In genomic region chr20:34541264-34541901, GRCh38 we compare ENCODE assay signal across 19 cellular contexts. TPM values are rescaled to one million over a fixed set of nuclear protein-coding genes. Genes with fewer than 3 reads are reported as not detected.
DNase-seq lines count a peak whose midpoint lies in the region; ATAC-seq, FAIRE-seq and TF ChIP-seq lines count a peak whose summit lies in the region.
"Had no signal": no experiment of that assay in that cellular context is flagged by ENCODE, and none has a peak within 500 bp of the region (broad histone marks: within the 10 kb centered on the region; RNA-seq: fewer than 3 reads in every experiment).

No MANE protein-coding gene starts in this region.

- H3K27me3 ChIP-seq in CD4-positive, alpha-beta T cell (ENCODE audit: control insufficient read depth, insufficient read depth, low read length) = no peaks in the 10 kb centered on the region
- H3K27me3 ChIP-seq: cardiac muscle cell, heart left ventricle, vagina had no signal

- no peak for DNase-seq in activated CD8-positive, alpha-beta T cell treated with anti-CD3 and anti-CD28 coated beads for 36 hours
- DNase-seq in activated CD8-positive, alpha-beta T cell treated with anti-CD3 and anti-CD28 coated beads, Interleukin-2, amount 10 ng/mL, durations not matched to agents 7 days and 5 days = no peak
- DNase-seq in CD4-positive, alpha-beta T cell = peak in 1 of 10 experiments; percentile 11
- peak; percentile 58 for DNase-seq in activated CD4-positive, alpha-beta memory T cell treated with anti-CD3 and anti-CD28 coated beads for 36 hours
- peak in 1 of 3 experiments; percentile 20 for DNase-seq in effector memory CD8-positive, alpha-beta T cell
- no peak for DNase-seq in RCC 7860 (ENCODE audit: low spot score)
- no peak for DNase-seq in NCI-H774 (lab: John Stamatoyannopoulos, UW)
- DNase-seq: DMS79 treated with DMSO at 0.1 percent for 48 hours; effector CD4-positive, alpha-beta T cell; H9; KG1; mammary epithelial cell; NCI-H524 treated with DMSO at 0.1 percent for 48 hours had no signal

- no peak overlapping the region for H3K4me3 Mint-ChIP-seq in activated CD8-positive, alpha-beta T cell treated with anti-CD3 and anti-CD28 coated beads for 36 hours
- no peak overlapping the region for H3K4me3 Mint-ChIP-seq in activated CD8-positive, alpha-beta T cell treated with anti-CD3 and anti-CD28 coated beads, Interleukin-2, amount 10 ng/mL, durations not matched to agents 7 days and 5 days
- no peak overlapping the region for H3K4me3 Mint-ChIP-seq in CD4-positive, alpha-beta T cell
- H3K4me3 Mint-ChIP-seq in activated CD4-positive, alpha-beta memory T cell treated with anti-CD3 and anti-CD28 coated beads for 36 hours = no peak overlapping the region
- H3K4me3 Mint-ChIP-seq in effector memory CD8-positive, alpha-beta T cell = peak overlapping the region; percentile 53 to 72
- H3K4me3 Mint-ChIP-seq: CD14-positive monocyte, H9 had no signal

- peaks cover 3% of the 10 kb centered on the region for H3K27me3 Mint-ChIP-seq in activated CD8-positive, alpha-beta T cell treated with anti-CD3 and anti-CD28 coated beads for 36 hours
- no peaks in the 10 kb centered on the region for H3K27me3 Mint-ChIP-seq in activated CD8-positive, alpha-beta T cell treated with anti-CD3 and anti-CD28 coated beads, Interleukin-2, amount 10 ng/mL, durations not matched to agents 7 days and 5 days (ENCODE audit: low read depth)
- H3K27me3 Mint-ChIP-seq in CD4-positive, alpha-beta T cell = no peaks in the 10 kb centered on the region
- H3K27me3 Mint-ChIP-seq in activated CD4-positive, alpha-beta memory T cell treated with anti-CD3 and anti-CD28 coated beads for 36 hours = no peaks in the 10 kb centered on the region
- H3K27me3 Mint-ChIP-seq in effector memory CD8-positive, alpha-beta T cell = no peaks in the 10 kb centered on the region

- no peaks in the 10 kb centered on the region for H3K9me3 Mint-ChIP-seq in activated CD8-positive, alpha-beta T cell treated with anti-CD3 and anti-CD28 coated beads for 36 hours
- H3K9me3 Mint-ChIP-seq in activated CD8-positive, alpha-beta T cell treated with anti-CD3 and anti-CD28 coated beads, Interleukin-2, amount 10 ng/mL, durations not matched to agents 7 days and 5 days (ENCODE audit: insufficient read depth) = no peaks in the 10 kb centered on the region
- H3K9me3 Mint-ChIP-seq in CD4-positive, alpha-beta T cell = no peaks in the 10 kb centered on the region
- H3K9me3 Mint-ChIP-seq in activated CD4-positive, alpha-beta memory T cell treated with anti-CD3 and anti-CD28 coated beads for 36 hours = no peaks in the 10 kb centered on the region
- no peaks in the 10 kb centered on the region for H3K9me3 Mint-ChIP-seq in effector memory CD8-positive, alpha-beta T cell

- peaks cover 13% of the 10 kb centered on the region for H3K36me3 Mint-ChIP-seq in activated CD8-positive, alpha-beta T cell treated with anti-CD3 and anti-CD28 coated beads for 36 hours (ENCODE audit: low read depth)
- peaks cover 24% of the 10 kb centered on the region for H3K36me3 Mint-ChIP-seq in activated CD8-positive, alpha-beta T cell treated with anti-CD3 and anti-CD28 coated beads, Interleukin-2, amount 10 ng/mL, durations not matched to agents 7 days and 5 days (ENCODE audit: low read depth)
- peaks cover 44% of the 10 kb centered on the region for H3K36me3 Mint-ChIP-seq in CD4-positive, alpha-beta T cell (ENCODE audit: low read depth)
- peaks cover 15% of the 10 kb centered on the region for H3K36me3 Mint-ChIP-seq in activated CD4-positive, alpha-beta memory T cell treated with anti-CD3 and anti-CD28 coated beads for 36 hours
- H3K36me3 Mint-ChIP-seq in effector memory CD8-positive, alpha-beta T cell (ENCODE audit: insufficient read depth) = peaks cover 44% of the 10 kb centered on the region

- FAIRE-seq in RCC 7860 (lab: Jason Lieb, UNC) = no peak
- FAIRE-seq: A549 had no signal

- intact Hi-C loops in activated CD8-positive, alpha-beta T cell treated with anti-CD3 and anti-CD28 coated beads for 36 hours (cut with micrococcal nuclease) = no loop called here
- intact Hi-C loops in CD4-positive, alpha-beta T cell (cut with DNase I, micrococcal nuclease) = no loop called here
- intact Hi-C loops in activated CD4-positive, alpha-beta memory T cell treated with anti-CD3 and anti-CD28 coated beads for 36 hours (cut with micrococcal nuclease) = no loop called here

- POLR2A ChIA-PET in activated CD8-positive, alpha-beta T cell treated with anti-CD3 and anti-CD28 coated beads for 36 hours (lab: Charles Lee) = interaction anchor here (1.0 kb wide), 1 partner anchor 11 kb away, joined by 4 read pairs; no protein-coding TSS in a partner anchor
- POLR2A ChIA-PET in activated CD8-positive, alpha-beta T cell treated with anti-CD3 and anti-CD28 coated beads, Interleukin-2, amount 10 ng/mL, durations not matched to agents 7 days and 5 days (lab: Charles Lee) = no interaction called here
- POLR2A ChIA-PET in CD4-positive, alpha-beta T cell (lab: Charles Lee) = no interaction called here
- POLR2A ChIA-PET in activated CD4-positive, alpha-beta memory T cell treated with anti-CD3 and anti-CD28 coated beads for 36 hours (lab: Charles Lee) = interaction anchor here (0.9 kb wide), 1 partner anchor 163 kb away, joined by 3 read pairs; the partner anchor contains the start of gene TP53INP2

- peak overlapping the region; percentile 57 for H3K27ac ChIP-seq in CD4-positive, alpha-beta T cell (ENCODE audit: low read depth, low read length)
- H3K27ac ChIP-seq: A549, cardiac muscle cell, vagina had no signal

- CTCF ChIA-PET in activated CD8-positive, alpha-beta T cell treated with anti-CD3 and anti-CD28 coated beads for 36 hours (lab: Charles Lee) = interaction anchor here (0.7 to 4.1 kb wide), 5 partner anchors 8 to 229 kb away, joined by 3 to 17 read pairs (median 8); no protein-coding TSS in a partner anchor
- CTCF ChIA-PET in activated CD8-positive, alpha-beta T cell treated with anti-CD3 and anti-CD28 coated beads, Interleukin-2, amount 10 ng/mL, durations not matched to agents 7 days and 5 days (lab: Charles Lee) = interaction anchor here (0.8 to 5.0 kb wide), 4 partner anchors 164 to 229 kb away, joined by 3 to 77 read pairs (median 6); partner anchors contain the start of gene TP53INP2
- CTCF ChIA-PET in CD4-positive, alpha-beta T cell (lab: Charles Lee) = no interaction called here
- CTCF ChIA-PET in activated CD4-positive, alpha-beta memory T cell treated with anti-CD3 and anti-CD28 coated beads for 36 hours (lab: Charles Lee) = interaction anchor here (1.3 to 10.9 kb wide), 6 partner anchors 9 to 229 kb away, joined by 3 to 138 read pairs (median 14); partner anchors contain the start of gene TP53INP2

- H3K27ac Mint-ChIP-seq in activated CD8-positive, alpha-beta T cell treated with anti-CD3 and anti-CD28 coated beads for 36 hours = peak overlapping the region; percentile 71
- H3K27ac Mint-ChIP-seq in activated CD8-positive, alpha-beta T cell treated with anti-CD3 and anti-CD28 coated beads, Interleukin-2, amount 10 ng/mL, durations not matched to agents 7 days and 5 days = no peak overlapping the region
- peak overlapping the region; percentile 79 for H3K27ac Mint-ChIP-seq in CD4-positive, alpha-beta T cell
- H3K27ac Mint-ChIP-seq in activated CD4-positive, alpha-beta memory T cell treated with anti-CD3 and anti-CD28 coated beads for 36 hours = peak overlapping the region; percentile 91
- peak overlapping the region; percentile 76 to 95 for H3K27ac Mint-ChIP-seq in effector memory CD8-positive, alpha-beta T cell

- ATAC-seq in activated CD8-positive, alpha-beta T cell treated with anti-CD3 and anti-CD28 coated beads for 36 hours = no peak
- ATAC-seq in activated CD8-positive, alpha-beta T cell treated with anti-CD3 and anti-CD28 coated beads, Interleukin-2, amount 10 ng/mL, durations not matched to agents 7 days and 5 days = no peak
- peak; percentile 56 for ATAC-seq in CD4-positive, alpha-beta T cell (ENCODE audit: poor library complexity)
- peak; percentile 80 for ATAC-seq in effector memory CD8-positive, alpha-beta T cell (replicated peaks)
- ATAC-seq in HG03095 (IDR thresholded peaks at IDR 0.05; ENCODE audit: unreplicated experiment) = no peak
- ATAC-seq: A549 had no signal

- H3K4me1 Mint-ChIP-seq in activated CD8-positive, alpha-beta T cell treated with anti-CD3 and anti-CD28 coated beads for 36 hours (ENCODE audit: low read depth) = peaks cover 16% of the 10 kb centered on the region
- peaks cover 11% of the 10 kb centered on the region for H3K4me1 Mint-ChIP-seq in activated CD8-positive, alpha-beta T cell treated with anti-CD3 and anti-CD28 coated beads, Interleukin-2, amount 10 ng/mL, durations not matched to agents 7 days and 5 days (ENCODE audit: low read depth)
- H3K4me1 Mint-ChIP-seq in CD4-positive, alpha-beta T cell (ENCODE audit: low read depth) = peaks cover 40% of the 10 kb centered on the region
- H3K4me1 Mint-ChIP-seq in activated CD4-positive, alpha-beta memory T cell treated with anti-CD3 and anti-CD28 coated beads for 36 hours (ENCODE audit: low read depth) = peaks cover 45% of the 10 kb centered on the region
- H3K4me1 Mint-ChIP-seq in effector memory CD8-positive, alpha-beta T cell (ENCODE audit: low read depth in 2 of 2) = peaks cover 14 to 22% of the 10 kb centered on the region in 2 donors

- no peaks in the 10 kb centered on the region for H3K9me3 ChIP-seq in CD4-positive, alpha-beta T cell (ENCODE audit: control insufficient read depth, low read length)
- H3K9me3 ChIP-seq: A549, heart left ventricle, vagina had no signal

- no peak for TF ChIP-seq CTCF in activated CD8-positive, alpha-beta T cell treated with anti-CD3 and anti-CD28 coated beads for 36 hours (IDR thresholded peaks at IDR 0.05)
- TF ChIP-seq CTCF in CD4-positive, alpha-beta T cell (IDR thresholded peaks at IDR 0.05) = no peak

RNA-seq across cellular contexts. Expression of gene MAP1LC3A, which starts 17.1 kb away (rescaled TPM):
- total RNA-seq in activated CD8-positive, alpha-beta T cell treated with anti-CD3 and anti-CD28 coated beads for 36 hours = 1 to 10 TPM in 1 of 2 experiments, under 1 TPM in 1; 0.92 to 1.0 TPM
- total RNA-seq in activated CD8-positive, alpha-beta T cell treated with anti-CD3 and anti-CD28 coated beads, Interleukin-2, amount 10 ng/mL, durations not matched to agents 7 days and 5 days = 1 to 10 TPM; 1.4 to 1.6 TPM
- total RNA-seq in CD4-positive, alpha-beta T cell = 10 to 100 TPM; 17.5 to 17.7 TPM
- total RNA-seq in activated CD4-positive, alpha-beta memory T cell treated with anti-CD3 and anti-CD28 coated beads for 36 hours = 1 to 10 TPM; 4.6 to 5.6 TPM

RNA-seq across cellular contexts. Expression of gene DYNLRB1, which starts 25.2 kb away (rescaled TPM):
- 10 to 100 TPM; 66.6 to 70.9 TPM for total RNA-seq in activated CD8-positive, alpha-beta T cell treated with anti-CD3 and anti-CD28 coated beads for 36 hours
- total RNA-seq in activated CD8-positive, alpha-beta T cell treated with anti-CD3 and anti-CD28 coated beads, Interleukin-2, amount 10 ng/mL, durations not matched to agents 7 days and 5 days = 100 to 1,000 TPM in 1 of 2 experiments, 10 to 100 TPM in 1; 91.9 to 103 TPM
- 10 to 100 TPM; 38.3 to 40.3 TPM for total RNA-seq in CD4-positive, alpha-beta T cell
- total RNA-seq in activated CD4-positive, alpha-beta memory T cell treated with anti-CD3 and anti-CD28 coated beads for 36 hours = 100 to 1,000 TPM; 101 to 108 TPM

Comparison
In these comparisons a context has a peak if more than half of its experiments do, and no peak if none do; other contexts are left out.
1. POLR2A ChIA-PET loops: an anchor here in activated CD8-positive, alpha-beta T cell treated with anti-CD3 and anti-CD28 coated beads for 36 hours (1.0 kb wide) and activated CD4-positive, alpha-beta memory T cell treated with anti-CD3 and anti-CD28 coated beads for 36 hours (0.9 kb wide); none called in activated CD8-positive, alpha-beta T cell treated with anti-CD3 and anti-CD28 coated beads, Interleukin-2, amount 10 ng/mL, durations not matched to agents 7 days and 5 days and CD4-positive, alpha-beta T cell.
2. ATAC-seq: peak in CD4-positive, alpha-beta T cell (single experiment) and effector memory CD8-positive, alpha-beta T cell (single experiment); none in activated CD8-positive, alpha-beta T cell treated with anti-CD3 and anti-CD28 coated beads for 36 hours (single experiment), activated CD8-positive, alpha-beta T cell treated with anti-CD3 and anti-CD28 coated beads, Interleukin-2, amount 10 ng/mL, durations not matched to agents 7 days and 5 days (single experiment) and HG03095 (single experiment).
3. H3K4me3 Mint-ChIP-seq: peak in effector memory CD8-positive, alpha-beta T cell (2 of 2); none in activated CD8-positive, alpha-beta T cell treated with anti-CD3 and anti-CD28 coated beads for 36 hours (single experiment), activated CD8-positive, alpha-beta T cell treated with anti-CD3 and anti-CD28 coated beads, Interleukin-2, amount 10 ng/mL, durations not matched to agents 7 days and 5 days (single experiment), CD4-positive, alpha-beta T cell (single experiment) and activated CD4-positive, alpha-beta memory T cell treated with anti-CD3 and anti-CD28 coated beads for 36 hours (single experiment).